Comparison of ENCODE assay signal across 1 cellular context in the genomic region with DNA sequence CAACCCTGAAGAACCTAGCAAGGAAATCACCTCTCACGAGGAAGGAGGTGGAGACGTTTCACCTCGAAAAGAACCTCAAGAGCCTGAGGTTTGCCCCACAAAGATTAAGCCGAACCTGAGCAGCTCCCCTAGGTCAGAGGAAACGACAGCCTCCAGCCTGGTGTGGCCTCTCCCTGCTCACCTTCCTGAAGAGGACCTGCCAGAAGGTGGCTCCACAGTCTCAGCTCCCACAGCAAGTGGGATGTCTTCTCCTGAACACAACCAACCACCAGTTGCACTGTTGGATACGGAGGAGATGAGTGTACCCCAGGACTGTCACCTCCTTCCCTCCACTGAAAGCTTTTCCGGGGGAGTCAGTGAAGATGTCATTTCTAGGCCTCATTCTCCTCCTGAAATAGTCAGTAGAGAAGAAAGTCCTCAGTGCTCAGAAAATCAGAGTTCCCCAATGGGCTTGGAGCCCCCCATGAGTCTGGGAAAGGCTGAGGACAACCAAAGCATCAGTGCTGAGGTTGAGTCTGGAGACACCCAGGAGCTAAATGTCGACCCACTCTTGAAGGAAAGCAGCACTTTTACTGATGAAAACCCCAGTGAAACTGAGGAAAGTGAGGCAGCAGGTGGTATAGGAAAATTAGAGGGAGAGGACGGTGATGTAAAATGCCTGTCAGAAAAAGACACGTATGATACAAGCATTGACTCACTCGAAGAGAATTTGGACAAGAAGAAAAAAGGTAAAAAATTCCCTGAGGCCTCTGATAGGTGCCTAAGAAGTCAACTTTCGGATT.
TF ChIP-seq lines count a peak whose summit lies in the region.

No MANE protein-coding gene starts in this region.

TF ChIP-seq in GM12878, 131 proteins besides CTCF, POLR2A, EP300 and RAD21 (continued from another document):
- TF ChIP-seq, protein P1, sequence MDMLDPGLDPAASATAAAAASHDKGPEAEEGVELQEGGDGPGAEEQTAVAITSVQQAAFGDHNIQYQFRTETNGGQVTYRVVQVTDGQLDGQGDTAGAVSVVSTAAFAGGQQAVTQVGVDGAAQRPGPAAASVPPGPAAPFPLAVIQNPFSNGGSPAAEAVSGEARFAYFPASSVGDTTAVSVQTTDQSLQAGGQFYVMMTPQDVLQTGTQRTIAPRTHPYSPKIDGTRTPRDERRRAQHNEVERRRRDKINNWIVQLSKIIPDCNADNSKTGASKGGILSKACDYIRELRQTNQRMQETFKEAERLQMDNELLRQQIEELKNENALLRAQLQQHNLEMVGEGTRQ (IDR thresholded peaks at IDR 0.05; ENCODE audit: borderline replicate concordance, low read depth, low read length): no peak
- TF ChIP-seq, protein P2, sequence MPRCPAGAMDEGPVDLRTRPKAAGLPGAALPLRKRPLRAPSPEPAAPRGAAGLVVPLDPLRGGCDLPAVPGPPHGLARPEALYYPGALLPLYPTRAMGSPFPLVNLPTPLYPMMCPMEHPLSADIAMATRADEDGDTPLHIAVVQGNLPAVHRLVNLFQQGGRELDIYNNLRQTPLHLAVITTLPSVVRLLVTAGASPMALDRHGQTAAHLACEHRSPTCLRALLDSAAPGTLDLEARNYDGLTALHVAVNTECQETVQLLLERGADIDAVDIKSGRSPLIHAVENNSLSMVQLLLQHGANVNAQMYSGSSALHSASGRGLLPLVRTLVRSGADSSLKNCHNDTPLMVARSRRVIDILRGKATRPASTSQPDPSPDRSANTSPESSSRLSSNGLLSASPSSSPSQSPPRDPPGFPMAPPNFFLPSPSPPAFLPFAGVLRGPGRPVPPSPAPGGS (IDR thresholded peaks at IDR 0.05; ENCODE audit: borderline replicate concordance, insufficient read depth, low read depth, low read length, poor library complexity, severe bottlenecking): no peak
- TF ChIP-seq ZSCAN29 (IDR thresholded peaks at IDR 0.05) (no peak), BACH1 (IDR thresholded peaks at IDR 0.05; ENCODE audit: borderline replicate concordance) (no peak), TCF3 (IDR thresholded peaks at IDR 0.05; ENCODE audit: borderline replicate concordance, insufficient read depth, low read depth, low read length) (no peak), ASH2L (IDR thresholded peaks at IDR 0.05; ENCODE audit: borderline replicate concordance, low read depth) (no peak)
